In the genomic region with DNA sequence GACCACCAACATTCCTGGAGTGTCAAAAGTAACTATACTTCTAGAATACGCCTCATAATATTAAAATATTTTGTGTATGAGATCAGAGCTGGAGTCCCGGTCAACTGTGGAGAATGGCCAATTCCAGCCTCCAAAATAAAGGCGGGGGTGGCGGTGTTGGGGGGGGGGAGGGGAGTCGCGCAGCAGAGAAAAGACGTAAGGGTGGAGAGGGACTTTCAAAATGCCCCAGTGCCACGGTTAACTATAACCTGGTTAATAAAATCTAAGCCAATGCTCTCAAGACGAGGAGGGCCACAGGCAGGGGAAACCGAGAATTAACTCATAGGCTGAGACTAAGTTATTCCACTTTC, we compare ENCODE assay signal across 8 cellular contexts. TPM values are rescaled to one million over a fixed set of nuclear protein-coding genes. Genes with fewer than 3 reads are reported as not detected.
DNase-seq lines count a peak whose midpoint lies in the region; ATAC-seq and TF ChIP-seq lines count a peak whose summit lies in the region.

No MANE protein-coding gene starts in this region.

- in situ Hi-C loops in KBM-7 (cut with MboI; ENCODE audit: low pct_unique_long_range_greater_than_20kb, low sequenced_read_pairs), result no loop called here

- ATAC-seq in HG02759 (IDR thresholded peaks at IDR 0.05; ENCODE audit: unreplicated experiment), result peak; percentile 1

- no peak overlapping the region for H4K5ac ChIP-seq in mesendoderm (ENCODE audit: low read length)

- peak overlapping the region; percentile 90 for H3K4ac ChIP-seq in mesendoderm (ENCODE audit: low read depth, low read length)

- TF ChIP-seq CTCF in vagina (IDR thresholded peaks at IDR 0.05), result no peak

- no peak overlapping the region for H3K23ac ChIP-seq in mesendoderm (ENCODE audit: low read length)

- intact Hi-C loops in vagina (cut with DNase I), result loop anchor here (5.0 kb wide), 1 partner anchor 103 kb away; a partner anchor contains a TSS

- H4K8ac ChIP-seq in mesendoderm (ENCODE audit: low read depth, low read length), result no peak overlapping the region

- H2BK15ac ChIP-seq in mesendoderm (replicated peaks; ENCODE audit: low read depth), result no peak overlapping the region

- peak overlapping the region; percentile 21 for H3K4me2 ChIP-seq in mesendoderm (ENCODE audit: low read length)

- H3K9me3 ChIP-seq in SJCRH30 (replicated peaks) (no peaks in the 10 kb centered on the region), duodenal mucosa (ENCODE audit: control insufficient read depth in 1 of 2, low read length in 2 of 2) (no peaks in the 10 kb centered on the region), vagina (no peaks in the 10 kb centered on the region)

- peak overlapping the region; percentile 74 for H3K4me3 ChIP-seq in GM08714 (ENCODE audit: low read length)
- peak overlapping the region; percentile 85 for H3K4me3 ChIP-seq in SJCRH30
- H3K4me3 ChIP-seq in duodenal mucosa (ENCODE audit: low read depth in 1 of 2, low read length in 2 of 2), result peak overlapping the region; percentile 70 to 88
- peak overlapping the region; percentile 81 for H3K4me3 ChIP-seq in mesendoderm (ENCODE audit: low read length)
- H3K4me3 ChIP-seq in vagina, result peak overlapping the region; percentile 73 to 88

- H3K27ac ChIP-seq in SJCRH30 (peak overlapping the region; percentile 98), duodenal mucosa (ENCODE audit: low read depth, low read length) (peak overlapping the region; percentile 100), mesendoderm (ENCODE audit: low read depth, low read length) (peak overlapping the region; percentile 92), vagina (peak overlapping the region; percentile 95)

- H3K9ac ChIP-seq in duodenal mucosa (ENCODE audit: low read depth in 1 of 2, low read length in 2 of 2) (peak overlapping the region; percentile 90 to 93), mesendoderm (ENCODE audit: low read length) (peak overlapping the region; percentile 96)

- no peaks in the 10 kb centered on the region for H3K79me1 ChIP-seq in mesendoderm (ENCODE audit: low read length)

- DNase-seq in SJCRH30 (peak; percentile 36 to 54), mesendoderm (peak; percentile 70), vagina (ENCODE audit: extremely low spot score in 2 of 2) (no peak), GOT3 (lab: John Stamatoyannopoulos, UW) (no peak), KBM-7 (no peak)

- peaks cover 53% of the 10 kb centered on the region for H3K79me2 ChIP-seq in mesendoderm (ENCODE audit: control insufficient read depth, insufficient read depth, low read length)

- H3K4me1 ChIP-seq in SJCRH30, result no peaks in the 10 kb centered on the region
- H3K4me1 ChIP-seq in duodenal mucosa (ENCODE audit: control insufficient read depth in 1 of 2, insufficient read depth in 2 of 2, low read length in 2 of 2), result peaks cover 13 to 22% of the 10 kb centered on the region in 2 donors
- H3K4me1 ChIP-seq in mesendoderm (ENCODE audit: control insufficient read depth, low read depth, low read length), result peaks cover 2% of the 10 kb centered on the region
- H3K4me1 ChIP-seq in vagina, result peaks cover 52% of the 10 kb centered on the region

- no peak for TF ChIP-seq POLR2A in vagina (IDR thresholded peaks at IDR 0.05)

- H3K18ac ChIP-seq in mesendoderm (ENCODE audit: low read length), result peak overlapping the region; percentile 41

- H3K27me3 ChIP-seq in SJCRH30 (no peaks in the 10 kb centered on the region), duodenal mucosa (ENCODE audit: control insufficient read depth in 1 of 2, insufficient read depth in 2 of 2, low read length in 2 of 2) (no peaks in the 10 kb centered on the region), mesendoderm (ENCODE audit: insufficient read depth, low read length, poor library complexity) (no peaks in the 10 kb centered on the region), vagina (no peaks in the 10 kb centered on the region)

- H2AK5ac ChIP-seq in mesendoderm (ENCODE audit: low read length), result no peak overlapping the region

- H3K56ac ChIP-seq in mesendoderm (ENCODE audit: low read length), result peak overlapping the region; percentile 96

- peaks cover 6% of the 10 kb centered on the region for H3K36me3 ChIP-seq in SJCRH30
- H3K36me3 ChIP-seq in duodenal mucosa (ENCODE audit: control insufficient read depth in 1 of 2, insufficient read depth in 2 of 2, low read length in 2 of 2), result no peaks in the 10 kb centered on the region
- no peaks in the 10 kb centered on the region for H3K36me3 ChIP-seq in mesendoderm (ENCODE audit: control insufficient read depth, insufficient read depth, low read length)
- H3K36me3 ChIP-seq in vagina, result no peaks in the 10 kb centered on the region

- H2BK5ac ChIP-seq in mesendoderm (ENCODE audit: low read length), result no peak overlapping the region

- WGBS in mesendoderm (ENCODE audit: extremely low coverage, insufficient coverage, low lambda C conversion rate), result no CpG with 5 or more reads among the region's 10 CpGs

- no peak overlapping the region for H2BK120ac ChIP-seq in mesendoderm (ENCODE audit: low read depth, low read length)

RNA-seq across cellular contexts. Expression of a gene that starts 1.3 kb away (rescaled TPM):
- total RNA-seq in SJCRH30 (2014; rRNA removed; shearing (Covaris generic)), result 67.6 and 71.1 TPM in 2 replicates
- 55.3 TPM for polyA plus RNA-seq in mesendoderm (2013, experiment 1 of 2)
- polyA plus RNA-seq in mesendoderm (2013, experiment 2 of 2), result 55.8 TPM
- total RNA-seq in vagina, result 44.0 TPM

Comparison
In these comparisons a context has a peak if more than half of its experiments do, and no peak if none do; other contexts are left out.
1. DNase-seq: peak in SJCRH30 (2 of 2) and mesendoderm (single experiment); none in vagina (0 of 2), GOT3 (single experiment) and KBM-7 (single experiment).
2. Peak in every context shown above with its lines, with median percentiles within 50 percentile points of each other: H3K4me3 ChIP-seq and H3K27ac ChIP-seq.